In the genomic region with DNA sequence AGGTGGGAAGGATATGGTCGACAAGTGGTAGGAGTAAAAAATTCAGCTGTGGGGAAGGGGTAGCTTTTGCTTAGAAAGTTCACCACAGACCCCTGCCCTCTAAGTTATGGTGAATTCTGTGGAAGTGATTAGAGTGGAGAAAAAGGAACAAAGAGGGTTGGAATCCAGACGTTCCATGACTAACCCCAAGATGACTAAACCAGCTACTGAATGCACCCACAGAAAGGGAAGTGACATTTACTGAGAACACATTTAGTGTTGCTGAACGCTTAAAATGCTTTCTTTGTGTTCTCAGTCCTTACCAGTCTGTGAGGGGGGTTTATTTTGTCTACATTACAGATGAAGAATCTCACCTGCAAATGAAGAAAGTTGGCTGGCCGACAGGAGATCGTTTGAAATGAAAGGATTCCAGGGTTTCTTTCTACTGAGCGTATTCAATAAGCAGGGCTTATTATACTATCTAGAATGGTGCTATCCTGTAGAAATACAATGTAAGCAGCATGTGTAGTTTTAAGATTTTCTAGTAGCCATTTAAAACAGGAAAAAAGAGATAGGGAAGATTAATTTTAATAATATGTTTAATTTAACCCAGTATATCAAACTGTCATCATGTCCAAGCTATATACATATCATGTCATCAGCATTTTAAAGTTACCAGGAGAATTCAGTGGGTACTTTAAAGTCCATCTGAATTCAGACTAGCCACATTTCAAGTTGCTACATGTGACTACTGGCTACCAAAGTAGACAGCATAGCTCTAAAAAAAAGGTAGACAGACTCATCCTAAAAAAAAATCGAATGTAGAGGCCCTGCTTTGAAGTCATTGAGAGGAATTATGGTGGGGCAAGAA, we compare ENCODE assay signal across 9 cellular contexts.
DNase-seq lines count a peak whose midpoint lies in the region; ATAC-seq, FAIRE-seq and TF ChIP-seq lines count a peak whose summit lies in the region.
"Had no signal": no experiment of that assay in that cellular context is flagged by ENCODE, and none has a peak within 500 bp of the region (broad histone marks: within the 10 kb centered on the region; RNA-seq: fewer than 3 reads in every experiment).

No MANE protein-coding gene starts in this region.

- H3K27ac ChIP-seq in fibroblast of lung (ENCODE audit: insufficient read depth, low read length) (peak overlapping the region; percentile 57), pancreas (peak overlapping the region in 2 of 4 donors; percentile 63 to 66), kidney (ENCODE audit: low read depth in 2 of 2, low read length in 2 of 2) (peak overlapping the region in 1 of 2 donors; percentile 65)

- H3K79me2 ChIP-seq in fibroblast of lung (ENCODE audit: control insufficient read depth, insufficient read depth, low read length): peaks cover 30% of the 10 kb centered on the region

- H3K9me3 ChIP-seq in fibroblast of lung (ENCODE audit: control insufficient read depth, insufficient read depth, low read depth, low read length) (no peaks in the 10 kb centered on the region), pancreas (no peaks in the 10 kb centered on the region), kidney (ENCODE audit: control insufficient read depth in 1 of 2, low read length in 2 of 2) (no peaks in the 10 kb centered on the region)

- H3K4me1 ChIP-seq in fibroblast of lung (ENCODE audit: control insufficient read depth, extremely low read depth, insufficient read depth, low read length) (peaks cover 23% of the 10 kb centered on the region), pancreas (peaks cover 5 to 28% (median 8%) of the 10 kb centered on the region in 3 donors), kidney (ENCODE audit: control insufficient read depth in 1 of 2, insufficient read depth in 1 of 2, low read depth in 1 of 2, low read length in 2 of 2) (peaks cover 10 to 11% of the 10 kb centered on the region in 2 donors)

- 53 to 61% methylated on average over 7 of the region's 7 CpGs for WGBS in pancreas, 2 donors

- H3K36me3 ChIP-seq in fibroblast of lung (ENCODE audit: control insufficient read depth, insufficient read depth, low read length): no peaks in the 10 kb centered on the region
- H3K36me3 ChIP-seq in pancreas: no peaks in the 10 kb centered on the region
- H3K36me3 ChIP-seq in kidney (ENCODE audit: control insufficient read depth in 1 of 2, insufficient read depth in 2 of 2, low read length in 2 of 2): no peaks in the 10 kb centered on the region

- H3K9ac ChIP-seq in fibroblast of lung (ENCODE audit: insufficient read depth, low read length): no peak overlapping the region
- H3K9ac ChIP-seq in kidney (ENCODE audit: low read length in 2 of 2): no peak overlapping the region

- no peaks in the 10 kb centered on the region for H3K27me3 ChIP-seq in fibroblast of lung (ENCODE audit: control insufficient read depth, insufficient read depth, low read length)
- no peaks in the 10 kb centered on the region for H3K27me3 ChIP-seq in pancreas

- DNase-seq in AG10803 (ENCODE audit: low read depth) (peak; percentile 90), SKM-1 (lab: John Stamatoyannopoulos, UW; ENCODE audit: unreplicated experiment) (peak; percentile 86), fibroblast of lung (ENCODE audit: low read depth in 2 of 2) (peak; percentile 79 to 98), pancreas (no peak), kidney (no peak), DMS53 (lab: John Stamatoyannopoulos, UW) (no peak)

- peak overlapping the region; percentile 42 for H3K4me2 ChIP-seq in fibroblast of lung (ENCODE audit: extremely low read depth, insufficient read depth, low read length)

- H3K4me3 ChIP-seq in AG10803 (ENCODE audit: low read length): peak overlapping the region; percentile 11
- H3K4me3 ChIP-seq in fibroblast of lung (replicated peaks in 1 of 4; ENCODE audit: control extremely low read depth in 1 of 4, insufficient read depth in 1 of 4, low read depth in 3 of 4, low read length in 4 of 4): peak overlapping the region in 2 of 4 experiments; percentile 6 to 29
- H3K4me3 ChIP-seq in pancreas: no peak overlapping the region
- H3K4me3 ChIP-seq in kidney (ENCODE audit: low read length in 2 of 2): no peak overlapping the region

- no peaks in the 10 kb centered on the region for H4K20me1 ChIP-seq in fibroblast of lung (ENCODE audit: control insufficient read depth, extremely low read depth, insufficient read depth, low read length)

- TF ChIP-seq CTCF in AG10803 (conservative IDR thresholded peaks at IDR 0.05; ENCODE audit: low read length) (no peak; the same call in 1 of the 2 replicates), fibroblast of lung (conservative IDR thresholded peaks at IDR 0.05 in 1 of 2, IDR thresholded peaks at IDR 0.05 in 1 of 2; ENCODE audit: low read depth in 1 of 2, low read length in 2 of 2) (no peak), pancreas (IDR thresholded peaks at IDR 0.05) (no peak), kidney (IDR thresholded peaks at IDR 0.05; ENCODE audit: borderline replicate concordance, extremely low read depth, insufficient read depth) (no peak)

- no peak overlapping the region for H2AFZ ChIP-seq in fibroblast of lung (ENCODE audit: low read length)

- intact Hi-C loops in pancreas (cut with DNase I): no loop called here
- intact Hi-C loops in kidney (cut with DNase I): no loop called here

- FAIRE-seq in pancreas (lab: Jason Lieb, UNC) (no peak), kidney (lab: Jason Lieb, UNC) (no peak)
- FAIRE-seq: islet of Langerhans had no signal

- peak; percentile 87 for ATAC-seq in GM19043 (IDR thresholded peaks at IDR 0.05; ENCODE audit: low read depth, unreplicated experiment)
- peak; percentile 89 for ATAC-seq in HG03159 (IDR thresholded peaks at IDR 0.05; ENCODE audit: unreplicated experiment)
- peak in 3 of 4 donors; percentile 52 to 76 (median 67) for ATAC-seq in pancreas

Comparison
In these comparisons a context has a peak if more than half of its experiments do, and no peak if none do; other contexts are left out.
1. DNase-seq: peak in AG10803 (single experiment), SKM-1 (single experiment) and fibroblast of lung (2 of 2); none in pancreas (0 of 6), kidney (single experiment) and DMS53 (single experiment).
2. Peak in every context shown above with its lines, with median percentiles within 50 percentile points of each other: ATAC-seq.